Comparison of ENCODE assay signal across 26 cellular contexts in the genomic region with DNA sequence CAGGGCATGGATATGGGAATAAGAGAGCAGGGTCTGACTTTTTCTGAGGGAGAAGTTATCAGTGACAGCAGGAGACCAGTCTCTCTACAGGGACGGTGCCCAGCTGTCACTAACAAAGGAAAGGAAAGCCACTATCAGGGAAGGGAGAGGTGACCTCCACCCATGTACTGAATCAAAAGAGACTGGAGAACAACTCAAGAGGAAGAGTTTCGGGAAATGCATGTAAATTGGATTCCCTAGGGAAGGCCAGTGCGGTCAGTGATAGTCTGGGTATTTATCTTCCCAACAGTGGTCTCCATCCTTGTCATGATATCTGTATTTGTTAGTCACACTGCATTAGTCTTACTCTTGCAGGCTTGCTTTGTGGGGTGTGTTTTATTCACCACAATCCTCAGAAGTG.
"Had no signal": no experiment of that assay in that cellular context is flagged by ENCODE, and none has a peak within 500 bp of the region (broad histone marks: within the 10 kb centered on the region; RNA-seq: fewer than 3 reads in every experiment).

No MANE protein-coding gene starts in this region.

- H3K4me1 Mint-ChIP-seq: natural killer cell; stimulated activated effector memory CD8-positive, alpha-beta T cell treated with anti-CD3 and anti-CD28 coated beads, Interleukin-12 subunit alpha, Interleukin-12 subunit beta, amount 100 ng/mL, for 72 hours had no signal

- H3K36me3 ChIP-seq: gastrocnemius medialis, heart left ventricle, lower lobe of right lung, neutrophil, prostate gland, sigmoid colon, tibial artery had no signal

- H3K27ac ChIP-seq: epithelial cell of prostate, gastrocnemius medialis, heart left ventricle, lower lobe of right lung, neutrophil, prostate gland, sigmoid colon, testis, tibial artery had no signal

- H3K9me3 ChIP-seq: gastrocnemius medialis, heart left ventricle, lower lobe of right lung, neutrophil, prostate gland, sigmoid colon, testis, tibial artery had no signal

- H3K27me3 Mint-ChIP-seq: effector memory CD8-positive, alpha-beta T cell had no signal

- H3K4me3 Mint-ChIP-seq: effector memory CD8-positive, alpha-beta T cell; natural killer cell; neural crest cell; stimulated activated effector memory CD8-positive, alpha-beta T cell treated with anti-CD3 and anti-CD28 coated beads, Interleukin-12 subunit alpha, Interleukin-12 subunit beta, amount 100 ng/mL, for 72 hours; type B pancreatic cell had no signal

- H3K36me3 Mint-ChIP-seq: natural killer cell; stimulated activated effector memory CD8-positive, alpha-beta T cell treated with anti-CD3 and anti-CD28 coated beads, Interleukin-12 subunit alpha, Interleukin-12 subunit beta, amount 100 ng/mL, for 72 hours; type B pancreatic cell had no signal

- ATAC-seq: effector memory CD8-positive, alpha-beta T cell; esophagus mucosa; gastrocnemius medialis; heart left ventricle; left cardiac atrium; left ventricle myocardium superior; lower lobe of right lung; natural killer cell; right cardiac atrium; stimulated activated effector memory CD8-positive, alpha-beta T cell treated with anti-CD3 and anti-CD28 coated beads, Interleukin-12 subunit alpha, Interleukin-12 subunit beta, amount 100 ng/mL, for 72 hours had no signal

- H3K27ac Mint-ChIP-seq: effector memory CD8-positive, alpha-beta T cell; natural killer cell; stimulated activated effector memory CD8-positive, alpha-beta T cell treated with anti-CD3 and anti-CD28 coated beads, Interleukin-12 subunit alpha, Interleukin-12 subunit beta, amount 100 ng/mL, for 72 hours; type B pancreatic cell had no signal

- DNase-seq: cerebellar nuclear complex; cortex of kidney; effector memory CD8-positive, alpha-beta T cell; foreskin fibroblast; gastrocnemius medialis; heart left ventricle; hippocampal formation; left cardiac atrium; left ventricle myocardium superior; lower lobe of right lung; natural killer cell; right cardiac atrium; sigmoid colon; stimulated activated CD4-positive, alpha-beta T cell treated with anti-CD3 and anti-CD28 coated beads, Interleukin-2, amount 100 ng/mL, for 24 hours; stimulated activated CD4-positive, alpha-beta T cell treated with anti-CD3 and anti-CD28 coated beads, Interleukin-4, amount 100 ng/mL, for 24 hours; stimulated activated naive CD4-positive, alpha-beta T cell treated with Interleukin-2 at 50 U/mL for 16 hours; substantia nigra; testis; tibial artery had no signal

- H3K4me3 ChIP-seq: gastrocnemius medialis, heart left ventricle, lower lobe of right lung, prostate gland, sigmoid colon, testis, tibial artery had no signal

- H3K4me1 ChIP-seq: gastrocnemius medialis, heart left ventricle, lower lobe of right lung, prostate gland, testis, tibial artery had no signal

- H3K9me3 Mint-ChIP-seq: type B pancreatic cell had no signal

- H3K27me3 ChIP-seq: gastrocnemius medialis, neutrophil, sigmoid colon, testis, tibial artery had no signal
